16 cellular contexts compared by ENCODE assay signal in the genomic region with DNA sequence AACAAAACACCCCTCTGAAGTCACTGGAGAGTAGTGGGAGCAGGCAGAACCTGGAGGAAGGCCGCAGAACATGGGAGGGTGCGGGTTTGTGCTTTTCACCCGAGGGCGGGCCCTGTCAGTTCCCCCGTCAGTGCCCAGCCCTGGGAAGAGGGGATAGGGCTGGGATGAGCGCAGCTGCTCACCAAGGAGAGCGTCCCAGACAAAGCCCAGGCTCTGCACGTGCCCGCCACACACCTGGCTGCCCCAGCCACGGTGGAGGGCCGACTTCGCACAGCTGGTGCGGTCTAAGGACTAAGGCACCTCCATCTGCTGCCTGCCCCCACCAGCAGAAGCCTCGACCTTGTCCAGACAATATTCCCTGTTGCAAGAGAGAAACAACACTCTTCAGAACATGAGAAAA. TPM values are rescaled to one million over a fixed set of nuclear protein-coding genes. Genes with fewer than 3 reads are reported as not detected.
DNase-seq lines count a peak whose midpoint lies in the region; ATAC-seq and TF ChIP-seq lines count a peak whose summit lies in the region.
"Had no signal": no experiment of that assay in that cellular context is flagged by ENCODE, and none has a peak within 500 bp of the region (broad histone marks: within the 10 kb centered on the region; RNA-seq: fewer than 3 reads in every experiment).

No MANE protein-coding gene starts in this region.

- peaks cover 16% of the 10 kb centered on the region for H3K36me3 Mint-ChIP-seq in T-helper 17 cell (ENCODE audit: low read depth)
- peaks cover 62% of the 10 kb centered on the region for H3K36me3 Mint-ChIP-seq in endodermal cell (ENCODE audit: low read depth)
- peaks cover 51% of the 10 kb centered on the region for H3K36me3 Mint-ChIP-seq in nephron progenitor cell (ENCODE audit: low read depth)
- H3K36me3 Mint-ChIP-seq in naive thymus-derived CD8-positive, alpha-beta T cell = peaks cover 4 to 86% (median 16%) of the 10 kb centered on the region in 3 donors

- no peak overlapping the region for H3K9ac ChIP-seq in endodermal cell (ENCODE audit: extremely low read depth, low read length, poor library complexity, severe bottlenecking)
- H3K9ac ChIP-seq: GM23248 had no signal

- POLR2A ChIA-PET in naive thymus-derived CD8-positive, alpha-beta T cell (lab: Charles Lee) = no interaction called here

- no peaks in the 10 kb centered on the region for H3K4me1 ChIP-seq in endodermal cell (ENCODE audit: control insufficient read depth, insufficient read depth, low read length)

- H3K27ac Mint-ChIP-seq in T-helper 17 cell = peak overlapping the region; percentile 21
- peak overlapping the region; percentile 35 for H3K27ac Mint-ChIP-seq in endodermal cell
- peak overlapping the region; percentile 57 for H3K27ac Mint-ChIP-seq in nephron progenitor cell
- H3K27ac Mint-ChIP-seq in naive thymus-derived CD8-positive, alpha-beta T cell = peak overlapping the region in 1 of 10 donors; percentile 34
- H3K27ac Mint-ChIP-seq: B cell; CD4-positive, alpha-beta T cell had no signal

- H3K9me3 ChIP-seq in T-helper 17 cell (ENCODE audit: control insufficient read depth, low read length, poor library complexity, severe bottlenecking) (no peaks in the 10 kb centered on the region), endodermal cell (ENCODE audit: control insufficient read depth, low read length) (no peaks in the 10 kb centered on the region)

- WGBS in endodermal cell (ENCODE audit: insufficient coverage in 1 of 2, insufficient read length in 1 of 2), 2 experiments = 95 to 97% methylated on average over 8 to 14 of the region's 14 CpGs

- no peak for ATAC-seq in T-helper 17 cell
- no peak for ATAC-seq in HG03432 (IDR thresholded peaks at IDR 0.05; ENCODE audit: unreplicated experiment)
- ATAC-seq in naive thymus-derived CD8-positive, alpha-beta T cell = no peak

- H3K4me3 ChIP-seq in endodermal cell (ENCODE audit: low read length) = no peak overlapping the region
- H3K4me3 ChIP-seq: GM23248 had no signal

- peak; percentile 10 for DNase-seq in activated effector memory CD4-positive, alpha-beta T cell treated with anti-CD3 and anti-CD28 coated beads, Interleukin-2, amount 50 U/mL, for 16 hours
- no peak for DNase-seq in activated effector memory CD4-positive, alpha-beta T cell treated with Interleukin-2 at 50 U/mL for 16 hours
- DNase-seq in T-helper 17 cell (no peak), endodermal cell (no peak), nephron progenitor cell (no peak), 8988T (no peak)
- no peak for DNase-seq in naive thymus-derived CD8-positive, alpha-beta T cell
- DNase-seq: ACHN; C1 segment of cervical spinal cord; Calu3; CD4-positive, alpha-beta T cell; DMS 273 treated with DMSO at 0.1 percent for 48 hours; GM23248; H7 had no signal

- H3K27me3 ChIP-seq in endodermal cell (ENCODE audit: control insufficient read depth, insufficient read depth, low read length, poor library complexity, severe bottlenecking) = no peaks in the 10 kb centered on the region

- H3K27me3 Mint-ChIP-seq in T-helper 17 cell (no peaks in the 10 kb centered on the region), endodermal cell (ENCODE audit: insufficient read depth) (no peaks in the 10 kb centered on the region), nephron progenitor cell (ENCODE audit: low read depth, poor library complexity) (no peaks in the 10 kb centered on the region)
- no peaks in the 10 kb centered on the region for H3K27me3 Mint-ChIP-seq in naive thymus-derived CD8-positive, alpha-beta T cell
- H3K27me3 Mint-ChIP-seq: B cell; CD4-positive, alpha-beta T cell had no signal

- H3K4me1 Mint-ChIP-seq in T-helper 17 cell = peaks cover 26% of the 10 kb centered on the region
- H3K4me1 Mint-ChIP-seq in endodermal cell = no peaks in the 10 kb centered on the region
- peaks cover 32% of the 10 kb centered on the region for H3K4me1 Mint-ChIP-seq in nephron progenitor cell
- peaks cover 8 to 21% (median 12%) of the 10 kb centered on the region in 4 donors for H3K4me1 Mint-ChIP-seq in naive thymus-derived CD8-positive, alpha-beta T cell
- H3K4me1 Mint-ChIP-seq: B cell had no signal

- TF ChIP-seq CTCF in endodermal cell (conservative IDR thresholded peaks at IDR 0.05) = no peak
- no peak for TF ChIP-seq CTCF in nephron progenitor cell (IDR thresholded peaks at IDR 0.05)

- peaks cover 61% of the 10 kb centered on the region for H3K36me3 ChIP-seq in endodermal cell (ENCODE audit: control insufficient read depth, insufficient read depth, low read length)

- H3K4me3 Mint-ChIP-seq in T-helper 17 cell (no peak overlapping the region), endodermal cell (no peak overlapping the region), nephron progenitor cell (no peak overlapping the region)
- no peak overlapping the region for H3K4me3 Mint-ChIP-seq in naive thymus-derived CD8-positive, alpha-beta T cell
- H3K4me3 Mint-ChIP-seq: B cell; CD4-positive, alpha-beta T cell had no signal

- H3K9me3 Mint-ChIP-seq in endodermal cell = no peaks in the 10 kb centered on the region
- peaks cover 4% of the 10 kb centered on the region for H3K9me3 Mint-ChIP-seq in nephron progenitor cell
- H3K9me3 Mint-ChIP-seq in naive thymus-derived CD8-positive, alpha-beta T cell = no peaks in the 10 kb centered on the region
- H3K9me3 Mint-ChIP-seq: CD4-positive, alpha-beta T cell had no signal

- no peak overlapping the region for H3K27ac ChIP-seq in endodermal cell (ENCODE audit: low read depth, low read length)
- H3K27ac ChIP-seq: GM23248 had no signal

RNA-seq across cellular contexts. Expression of a gene that starts 39.5 kb away (rescaled TPM):
- total RNA-seq in T-helper 17 cell (10 to 100 TPM; 16.5 to 17.7 TPM), endodermal cell (10 to 100 TPM; 27.3 to 33.7 TPM)
- 32.5 TPM for polyA plus RNA-seq in endodermal cell (2013, experiment 1 of 2)
- polyA plus RNA-seq in endodermal cell (2013, experiment 2 of 2) = 30.0 TPM
- total RNA-seq in naive thymus-derived CD8-positive, alpha-beta T cell = 10 to 100 TPM; 29.5 to 33.8 TPM
- under 1 TPM; 0.37 to 0.85 (median 0.43) TPM for polyA plus RNA-seq in naive thymus-derived CD8-positive, alpha-beta T cell
